Comparison of ENCODE assay signal across 7 cellular contexts in the genomic region with DNA sequence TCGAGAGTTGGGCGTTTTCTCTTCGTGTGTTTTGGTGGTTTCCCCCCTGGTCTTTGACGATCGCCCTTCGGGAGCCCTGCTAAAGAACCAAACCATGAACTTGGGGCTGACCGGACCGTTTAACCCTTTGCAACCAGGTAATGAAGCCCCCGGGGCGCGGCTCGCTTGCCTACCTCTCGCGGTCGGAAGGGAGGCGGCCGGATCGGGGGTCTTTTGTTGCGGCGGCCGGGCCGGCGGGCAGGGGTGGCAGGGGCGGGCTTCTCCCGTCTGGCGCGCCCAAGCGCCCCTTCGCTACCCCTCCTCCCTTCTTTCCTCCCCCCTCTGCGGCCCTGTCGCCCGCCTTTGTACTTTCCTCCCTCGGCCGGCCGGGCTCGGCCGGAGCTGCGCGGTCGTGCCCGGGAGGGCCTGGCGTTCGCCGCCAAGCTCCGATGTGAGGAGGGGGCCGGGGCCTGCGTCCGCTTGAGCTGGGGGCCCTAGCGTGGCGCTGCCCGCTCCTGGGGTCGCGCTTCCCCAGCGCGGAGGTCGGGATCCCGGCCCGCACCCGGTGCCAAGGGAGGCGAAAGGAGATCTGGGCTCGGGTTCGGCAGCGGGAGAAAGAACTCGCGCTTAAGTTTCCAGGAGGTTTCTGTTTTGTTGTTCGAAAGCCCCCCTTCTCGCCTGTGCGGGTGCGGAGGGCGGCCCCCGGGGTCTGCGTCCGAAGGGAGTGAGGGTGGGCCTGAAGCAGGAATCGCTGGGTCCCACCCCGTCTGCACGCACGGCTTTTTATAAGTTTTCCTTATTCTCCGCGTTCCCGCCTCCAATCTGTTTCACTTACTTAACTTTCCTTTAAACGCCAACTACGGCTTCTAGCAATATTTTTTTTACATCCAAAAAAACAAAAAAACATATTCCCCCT.
DNase-seq lines count a peak whose midpoint lies in the region; ATAC-seq, FAIRE-seq and TF ChIP-seq lines count a peak whose summit lies in the region.

No MANE protein-coding gene starts in this region.

- DNase-seq in GM12865 (ENCODE audit: low read depth) (peak; percentile 49), GM12878 (ENCODE audit: low read depth, low spot score) (no peak), thoracic aorta (ENCODE audit: low spot score) (no peak), activated gamma-delta T cell treated with Interleukin-2 at 50 U/mL for 16 hours (no peak)

- ATAC-seq in GM12878 (peak; percentile 43), thoracic aorta (ENCODE audit: insufficient number of reproducible peaks, low FRiP score, low read depth) (no peak), HG02759 (IDR thresholded peaks at IDR 0.05; ENCODE audit: unreplicated experiment) (no peak)

- no peaks in the 10 kb centered on the region for H4K20me1 ChIP-seq in GM12878 (ENCODE audit: control insufficient read depth, insufficient read depth)

- no peak for TF ChIP-seq RAD21 in GM12878 (IDR thresholded peaks at IDR 0.05; ENCODE audit: insufficient read depth, low read depth, low read length)

- peak overlapping the region; percentile 93 for H3K4me2 ChIP-seq in GM12878 (ENCODE audit: control insufficient read depth, insufficient read depth)

- RAD21 ChIA-PET in GM12878 (lab: Charles Lee; ENCODE audit: unreplicated experiment): interaction anchor here (0.7 to 9.1 kb wide), 12 partner anchors 9 to 1031 kb away, joined by 3 to 108 read pairs (median 4); no protein-coding TSS in a partner anchor

- in situ Hi-C loops in GM12878 (cut with MboI): no loop called here

- H3K36me3 ChIP-seq in HUES6 (ENCODE audit: control insufficient read depth, insufficient read depth, low read length) (peaks cover 5% of the 10 kb centered on the region; the same call in 1 of the 2 replicates), GM12878 (ENCODE audit: control insufficient read depth in 2 of 2, insufficient read depth in 2 of 2, low read length in 1 of 2) (peaks cover 0 to 3% of the 10 kb centered on the region in 2 experiments; a peak in 1 of 4 replicates), thoracic aorta (no peaks in the 10 kb centered on the region)

- WGBS in GM12878 (ENCODE audit: insufficient coverage, insufficient replicate concordance, low lambda C conversion rate, missing lambda C conversion rate): 1% methylated on average over 67 of the region's 82 CpGs

- TF ChIP-seq CTCF in GM12865 (IDR thresholded peaks at IDR 0.05; ENCODE audit: insufficient read depth, low read depth, low read length, missing control alignments): no peak
- TF ChIP-seq CTCF in GM12878 (IDR thresholded peaks at IDR 0.05 in 2 of 3, conservative IDR thresholded peaks at IDR 0.05 in 1 of 3; ENCODE audit: control insufficient read depth in 2 of 3, extremely low read depth in 1 of 3, insufficient read depth in 1 of 3, low read depth in 3 of 3, low read length in 3 of 3): no peak
- TF ChIP-seq CTCF in thoracic aorta (IDR thresholded peaks at IDR 0.05): no peak

- POLR2A ChIA-PET in GM12878 (lab: Charles Lee): interaction anchor here (1.2 to 1.6 kb wide), 2 partner anchors 82 to 643 kb away, joined by 3 to 4 read pairs; no protein-coding TSS in a partner anchor

- H3K9ac ChIP-seq in HUES6 (ENCODE audit: low read length) (peak overlapping the region; percentile 94), GM12878 (ENCODE audit: control insufficient read depth, insufficient read depth, low read length) (peak overlapping the region; percentile 96)

- peak overlapping the region; percentile 70 for H3K27ac ChIP-seq in HUES6 (ENCODE audit: low read depth, low read length)
- H3K27ac ChIP-seq in GM12878 (ENCODE audit: control insufficient read depth, insufficient read depth): peak overlapping the region; percentile 86
- H3K27ac ChIP-seq in layer of hippocampus (ENCODE audit: low read depth, low read length): peak overlapping the region; percentile 12
- peak overlapping the region; percentile 77 to 87 for H3K27ac ChIP-seq in thoracic aorta

- peaks cover 51% of the 10 kb centered on the region for H3K27me3 ChIP-seq in HUES6 (ENCODE audit: control insufficient read depth, insufficient read depth, low read length)
- H3K27me3 ChIP-seq in GM12878 (replicated peaks in 1 of 2; ENCODE audit: control insufficient read depth in 2 of 2, insufficient read depth in 2 of 2, low read length in 1 of 2): no peaks in the 10 kb centered on the region
- no peaks in the 10 kb centered on the region for H3K27me3 ChIP-seq in layer of hippocampus (ENCODE audit: control insufficient read depth, insufficient read depth, low read length)
- no peaks in the 10 kb centered on the region for H3K27me3 ChIP-seq in thoracic aorta (replicated peaks; ENCODE audit: insufficient read depth)

- no peak for FAIRE-seq in GM12878 (lab: Jason Lieb, UNC)

- H3K4me3 ChIP-seq in GM12865 (ENCODE audit: low read depth, low read length) (peak overlapping the region; percentile 99), HUES6 (ENCODE audit: low read depth, low read length) (peak overlapping the region; percentile 94), GM12878 (peak overlapping the region; percentile 90), thoracic aorta (peak overlapping the region; percentile 99)

- H3K9me3 ChIP-seq in HUES6 (ENCODE audit: control insufficient read depth, insufficient read depth, low read depth, low read length): no peaks in the 10 kb centered on the region
- no peaks in the 10 kb centered on the region for H3K9me3 ChIP-seq in GM12878 (replicated peaks; ENCODE audit: control insufficient read depth, insufficient read depth, low read length)
- H3K9me3 ChIP-seq in thoracic aorta: no peaks in the 10 kb centered on the region

- TF ChIP-seq EP300 in GM12878 (IDR thresholded peaks at IDR 0.05; ENCODE audit: borderline replicate concordance in 1 of 2, control insufficient read depth in 1 of 2, low read depth in 2 of 2, low read length in 2 of 2): no peak

- SMC1A ChIA-PET in GM12878 (lab: Charles Lee; ENCODE audit: uncharacterized antibody, unreplicated experiment): interaction anchor here (0.6 to 12.6 kb wide), 17 partner anchors 10 to 1900 kb away, joined by 3 to 177 read pairs (median 4); no protein-coding TSS in a partner anchor

- H3K4me1 ChIP-seq in HUES6 (ENCODE audit: control insufficient read depth, insufficient read depth, low read length) (peaks cover 43% of the 10 kb centered on the region), GM12878 (ENCODE audit: control insufficient read depth, insufficient read depth, low read length) (no peaks in the 10 kb centered on the region; the same call in 1 of the 2 replicates), thoracic aorta (ENCODE audit: control insufficient read depth in 1 of 2, low read depth in 2 of 2) (peaks cover 8 to 23% of the 10 kb centered on the region in 2 donors)

- TF ChIP-seq POLR2A in GM12878 (IDR thresholded peaks at IDR 0.05; ENCODE audit: low read depth, low read length): no peak

- peaks cover 59% of the 10 kb centered on the region for H3K79me2 ChIP-seq in GM12878 (ENCODE audit: control insufficient read depth, insufficient read depth, low read length)

- intact Hi-C loops in GM12878 (cut with micrococcal nuclease; ENCODE audit: unreplicated experiment): loop anchor here (5.0 to 10.0 kb wide), 7 partner anchors 82 to 1020 kb away; no protein-coding TSS in a partner anchor

- no TSS peak for BruUV-seq in GM12878 (replicated peaks; lab: Mats Ljungman, UMichigan)

- CTCF ChIA-PET in GM12878 (lab: Yijun Ruan, JAX): interaction anchor here (0.7 to 7.9 kb wide), 7 partner anchors 13 to 917 kb away, joined by 3 to 54 read pairs (median 6); no protein-coding TSS in a partner anchor

- H2AFZ ChIP-seq in GM12878 (ENCODE audit: control insufficient read depth, low read depth, low read length): peak overlapping the region; percentile 67

TF ChIP-seq in GM12878, 131 proteins besides CTCF, POLR2A, EP300 and RAD21:
- TF ChIP-seq SREBF2 (IDR thresholded peaks at IDR 0.05; ENCODE audit: low read length): no peak
- 0 out of 2 replicates have a peak, but pooled peaks have one; percentile 56 for TF ChIP-seq LARP7 (IDR thresholded peaks at IDR 0.05)
- TF ChIP-seq MYB (IDR thresholded peaks at IDR 0.05; ENCODE audit: borderline replicate concordance, low read depth, low read length): no peak
- peak; percentile 32 for TF ChIP-seq RUNX3 (IDR thresholded peaks at IDR 0.05; ENCODE audit: low read length)
- TF ChIP-seq IKZF1 (conservative IDR thresholded peaks at IDR 0.05): peak; percentile 9; the same call in 1 of the 2 replicates
- TF ChIP-seq DPF2 (IDR thresholded peaks at IDR 0.05): 0 out of 2 replicates have a peak, but pooled peaks have one; percentile 21
- TF ChIP-seq, protein P1, sequence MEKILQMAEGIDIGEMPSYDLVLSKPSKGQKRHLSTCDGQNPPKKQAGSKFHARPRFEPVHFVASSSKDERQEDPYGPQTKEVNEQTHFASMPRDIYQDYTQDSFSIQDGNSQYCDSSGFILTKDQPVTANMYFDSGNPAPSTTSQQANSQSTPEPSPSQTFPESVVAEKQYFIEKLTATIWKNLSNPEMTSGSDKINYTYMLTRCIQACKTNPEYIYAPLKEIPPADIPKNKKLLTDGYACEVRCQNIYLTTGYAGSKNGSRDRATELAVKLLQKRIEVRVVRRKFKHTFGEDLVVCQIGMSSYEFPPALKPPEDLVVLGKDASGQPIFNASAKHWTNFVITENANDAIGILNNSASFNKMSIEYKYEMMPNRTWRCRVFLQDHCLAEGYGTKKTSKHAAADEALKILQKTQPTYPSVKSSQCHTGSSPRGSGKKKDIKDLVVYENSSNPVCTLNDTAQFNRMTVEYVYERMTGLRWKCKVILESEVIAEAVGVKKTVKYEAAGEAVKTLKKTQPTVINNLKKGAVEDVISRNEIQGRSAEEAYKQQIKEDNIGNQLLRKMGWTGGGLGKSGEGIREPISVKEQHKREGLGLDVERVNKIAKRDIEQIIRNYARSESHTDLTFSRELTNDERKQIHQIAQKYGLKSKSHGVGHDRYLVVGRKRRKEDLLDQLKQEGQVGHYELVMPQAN (conservative IDR thresholded peaks at IDR 0.05): 0 out of 2 replicates have a peak, but pooled peaks have one; percentile 25
- 0 out of 2 replicates have a peak, but pooled peaks have one; percentile 21 for TF ChIP-seq ZNF217 (IDR thresholded peaks at IDR 0.05)

Comparison
In these comparisons a context has a peak if more than half of its experiments do, and no peak if none do; other contexts are left out.
1. H3K27ac ChIP-seq: peak in every context shown above with its lines; median percentile 86 in GM12878; 82 in thoracic aorta; 70 in HUES6; 12 in layer of hippocampus.